9 cellular contexts compared by ENCODE assay signal in genomic region chr1:15118579-15118978, GRCh38.
"Had no signal": no experiment of that assay in that cellular context is flagged by ENCODE, and none has a peak within 500 bp of the region (broad histone marks: within the 10 kb centered on the region; RNA-seq: fewer than 3 reads in every experiment).

No MANE protein-coding gene starts in this region.

- H3K36me3 ChIP-seq: HAP-1 had no signal

- H3K27ac ChIP-seq: GM23248, HL-60 had no signal

- H3K9me3 ChIP-seq: HAP-1 had no signal

- H3K9me3 Mint-ChIP-seq: HFFc6, IgD-negative memory B cell had no signal

- ATAC-seq: HCT116, HepG2 had no signal

- H3K27ac Mint-ChIP-seq: HFFc6, IgD-negative memory B cell had no signal

- H2AFZ ChIP-seq: GM23248 had no signal

- DNase-seq: GM23248, GOT3, H7, HFFc6 had no signal

- H3K4me3 Mint-ChIP-seq: HFFc6, IgD-negative memory B cell had no signal

- H3K4me1 Mint-ChIP-seq: IgD-negative memory B cell had no signal

- H3K36me3 Mint-ChIP-seq: IgD-negative memory B cell had no signal

- H3K4me1 ChIP-seq: HAP-1 had no signal

- H3K4me3 ChIP-seq: GM23248, HAP-1 had no signal
